In the genomic region with DNA sequence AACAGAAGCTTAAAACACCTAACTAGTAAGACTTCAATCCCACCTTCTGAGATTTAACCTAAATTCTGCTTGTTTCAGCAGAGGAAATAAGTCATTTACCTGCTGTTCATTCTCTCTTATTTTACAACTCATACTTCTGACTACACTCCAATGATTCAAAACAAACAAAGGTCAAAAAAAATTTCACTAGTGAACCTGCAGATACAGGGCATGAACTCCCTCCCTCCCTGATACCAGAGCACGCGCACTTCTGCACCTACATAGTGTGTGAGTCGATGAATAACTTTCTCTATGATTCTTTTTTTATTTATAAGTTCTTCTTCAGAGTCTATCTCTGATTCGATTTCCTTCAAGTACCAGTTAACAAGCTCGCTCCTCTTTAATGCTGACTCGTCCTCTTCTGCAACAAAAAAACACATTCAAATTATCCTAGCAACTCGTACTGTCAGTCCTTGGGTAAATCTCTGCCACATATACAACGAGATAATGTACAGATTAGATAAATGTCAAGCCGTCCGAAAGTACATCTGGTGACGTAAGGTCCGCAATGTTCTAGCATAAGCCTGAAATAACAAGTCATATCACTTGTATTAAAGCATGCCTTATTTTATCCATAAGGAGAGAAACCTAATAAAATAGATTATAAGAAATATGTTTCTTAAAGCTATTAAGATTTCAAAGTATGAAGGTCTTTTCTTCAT, we compare ENCODE assay signal across 1 cellular context.
A peak's percentile ranks its signal among the peaks of the same experiment; 100 is the strongest.
TF ChIP-seq lines count a peak whose summit lies in the region.

No MANE protein-coding gene starts in this region.

TF ChIP-seq in K562, 482 proteins besides CTCF, POLR2A, EP300 and RAD21:
- TF ChIP-seq, protein P1, sequence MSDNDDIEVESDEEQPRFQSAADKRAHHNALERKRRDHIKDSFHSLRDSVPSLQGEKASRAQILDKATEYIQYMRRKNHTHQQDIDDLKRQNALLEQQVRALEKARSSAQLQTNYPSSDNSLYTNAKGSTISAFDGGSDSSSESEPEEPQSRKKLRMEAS (CRISPR knock-in tag; IDR thresholded peaks at IDR 0.05): no peak
- TF ChIP-seq MAFG (tag; conservative IDR thresholded peaks at IDR 0.05) (0 out of 2 replicates have a peak, but pooled peaks have one; percentile 17), U2AF1 (optimal IDR thresholded peaks at IDR 0.05; ENCODE audit: low read depth, low read length) (no peak), RBFOX2 (IDR thresholded peaks at IDR 0.05; ENCODE audit: low read depth, low read length) (no peak), ZNF695 (CRISPR knock-in tag; IDR thresholded peaks at IDR 0.05) (no peak), ETS2 (tag; IDR thresholded peaks at IDR 0.05; ENCODE audit: borderline replicate concordance, poor library complexity, severe bottlenecking) (no peak), ZNF316 (IDR thresholded peaks at IDR 0.05) (peak; percentile 54)
